In the genomic region with DNA sequence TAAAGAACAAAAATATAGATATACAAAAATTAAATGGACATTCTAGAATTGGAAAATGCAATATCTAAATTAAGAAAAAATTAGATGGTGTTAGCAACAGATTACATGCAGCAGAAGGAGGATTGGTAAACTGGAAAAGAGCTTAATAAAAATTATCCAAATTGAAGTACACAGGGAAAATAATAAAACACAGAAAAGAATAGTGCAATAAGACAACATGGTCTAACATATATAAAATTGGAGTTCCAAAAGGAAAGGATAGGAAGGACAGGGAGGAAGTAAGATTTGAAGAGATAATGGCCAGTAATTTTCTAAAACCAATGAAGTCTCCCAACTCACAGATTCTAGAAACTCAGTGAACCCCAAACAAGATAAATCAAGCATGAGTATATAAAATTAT, we compare ENCODE assay signal across 32 cellular contexts.
"Had no signal": no experiment of that assay in that cellular context is flagged by ENCODE, and none has a peak within 500 bp of the region (broad histone marks: within the 10 kb centered on the region; RNA-seq: fewer than 3 reads in every experiment).

No MANE protein-coding gene starts in this region.

- DNase-seq: activated effector memory CD4-positive, alpha-beta T cell treated with anti-CD3 and anti-CD28 coated beads, Interleukin-2, amount 50 U/mL, for 16 hours; activated effector memory CD4-positive, alpha-beta T cell treated with Interleukin-2 at 50 U/mL for 16 hours; activated gamma-delta T cell; activated gamma-delta T cell treated with Interleukin-2 at 50 U/mL for 16 hours; activated naive CD4-positive, alpha-beta T cell; activated naive CD4-positive, alpha-beta T cell treated with anti-CD3 and anti-CD28 coated beads for 36 hours; activated naive CD4-positive, alpha-beta T cell treated with anti-CD3 and anti-CD28 coated beads, Interleukin-2, amount 10 ng/mL, durations not matched to agents 7 days and 5 days; activated naive CD4-positive, alpha-beta T cell treated with anti-CD3 and anti-CD28 coated beads, Interleukin-2, amount 50 U/mL, for 16 hours; activated naive CD4-positive, alpha-beta T cell treated with Interleukin-2 at 50 U/mL for 16 hours; activated naive CD8-positive, alpha-beta T cell treated with anti-CD3 and anti-CD28 coated beads for 36 hours; activated naive CD8-positive, alpha-beta T cell treated with anti-CD3 and anti-CD28 coated beads, Interleukin-2, amount 10 ng/mL, durations not matched to agents 7 days and 5 days; activated naive CD8-positive, alpha-beta T cell treated with anti-CD3 and anti-CD28 coated beads, Interleukin-2, amount 50 U/mL, for 24 hours; activated T-cell treated with anti-CD3 and anti-CD28 coated beads, Interleukin-2, amount 50 U/mL, for 1 hour; activated T-cell treated with anti-CD3 and anti-CD28 coated beads, Interleukin-2, amount 50 U/mL, for 24 hours; activated T-cell treated with anti-CD3 and anti-CD28 coated beads, Interleukin-2, amount 50 U/mL, for 4 hours; activated T-cell treated with anti-CD3 and anti-CD28 coated beads, Interleukin-2, amount 50 U/mL, for 48 hours; activated T-cell treated with anti-CD3 and anti-CD28 coated beads, Interleukin-2, amount 50 U/mL, for 72 hours; adrenal gland; amniotic stem cell; amygdala; anterior cingulate cortex; aorta; body of pancreas; brain microvascular endothelial cell; caudate nucleus; central memory CD4-positive, alpha-beta T cell; cerebellar nuclear complex had no signal

- H3K9me3 ChIP-seq: ascending aorta, body of pancreas had no signal

- H3K4me1 ChIP-seq: adrenal gland, ascending aorta, body of pancreas, breast epithelium had no signal

- H3K36me3 ChIP-seq: adrenal gland, ascending aorta, brain microvascular endothelial cell, breast epithelium, cardiac muscle cell had no signal

- H3K4me3 ChIP-seq: adrenal gland, ascending aorta, body of pancreas, breast epithelium, cardiac muscle cell had no signal

- FAIRE-seq: astrocyte, bronchial epithelial cell had no signal

- H3K27ac ChIP-seq: adrenal gland, ascending aorta, body of pancreas, brain microvascular endothelial cell, breast epithelium, cardiac muscle cell had no signal

- H3K27me3 ChIP-seq: adrenal gland, ascending aorta, body of pancreas, brain microvascular endothelial cell, breast epithelium, cardiac muscle cell had no signal
